Comparison of ENCODE assay signal across 2 cellular contexts in the genomic region with DNA sequence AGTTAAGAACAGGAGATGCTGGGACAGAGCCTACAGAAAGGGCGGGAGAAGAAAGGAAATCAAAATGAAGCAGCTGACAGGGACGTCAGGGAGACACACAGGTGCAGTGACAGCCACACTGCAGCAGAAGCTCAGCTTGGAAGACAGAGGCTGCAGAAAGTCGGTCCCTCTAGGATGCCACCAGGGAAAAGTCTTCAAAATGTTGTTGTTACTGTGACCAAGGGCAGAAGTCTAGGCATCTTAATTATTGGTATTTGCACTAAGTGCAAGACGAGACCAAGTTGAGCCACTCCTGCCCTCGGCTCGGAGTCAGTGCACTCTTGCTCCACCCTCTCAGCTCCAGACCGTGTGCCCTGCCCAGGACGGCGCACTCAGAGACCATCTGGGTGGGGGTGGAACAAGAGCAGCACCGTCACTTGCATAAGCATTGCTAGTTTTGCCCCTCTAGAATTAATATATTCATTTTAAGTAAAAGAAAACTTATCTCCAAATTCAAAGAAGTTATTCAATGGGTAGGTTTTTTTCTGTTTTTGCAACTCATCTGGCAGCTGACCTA.
TF ChIP-seq lines count a peak whose summit lies in the region.

No MANE protein-coding gene starts in this region.

TF ChIP-seq in HepG2, 621 proteins besides CTCF, POLR2A, EP300 and RAD21:
- TF ChIP-seq, protein P1, sequence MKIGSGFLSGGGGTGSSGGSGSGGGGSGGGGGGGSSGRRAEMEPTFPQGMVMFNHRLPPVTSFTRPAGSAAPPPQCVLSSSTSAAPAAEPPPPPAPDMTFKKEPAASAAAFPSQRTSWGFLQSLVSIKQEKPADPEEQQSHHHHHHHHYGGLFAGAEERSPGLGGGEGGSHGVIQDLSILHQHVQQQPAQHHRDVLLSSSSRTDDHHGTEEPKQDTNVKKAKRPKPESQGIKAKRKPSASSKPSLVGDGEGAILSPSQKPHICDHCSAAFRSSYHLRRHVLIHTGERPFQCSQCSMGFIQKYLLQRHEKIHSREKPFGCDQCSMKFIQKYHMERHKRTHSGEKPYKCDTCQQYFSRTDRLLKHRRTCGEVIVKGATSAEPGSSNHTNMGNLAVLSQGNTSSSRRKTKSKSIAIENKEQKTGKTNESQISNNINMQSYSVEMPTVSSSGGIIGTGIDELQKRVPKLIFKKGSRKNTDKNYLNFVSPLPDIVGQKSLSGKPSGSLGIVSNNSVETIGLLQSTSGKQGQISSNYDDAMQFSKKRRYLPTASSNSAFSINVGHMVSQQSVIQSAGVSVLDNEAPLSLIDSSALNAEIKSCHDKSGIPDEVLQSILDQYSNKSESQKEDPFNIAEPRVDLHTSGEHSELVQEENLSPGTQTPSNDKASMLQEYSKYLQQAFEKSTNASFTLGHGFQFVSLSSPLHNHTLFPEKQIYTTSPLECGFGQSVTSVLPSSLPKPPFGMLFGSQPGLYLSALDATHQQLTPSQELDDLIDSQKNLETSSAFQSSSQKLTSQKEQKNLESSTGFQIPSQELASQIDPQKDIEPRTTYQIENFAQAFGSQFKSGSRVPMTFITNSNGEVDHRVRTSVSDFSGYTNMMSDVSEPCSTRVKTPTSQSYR (CRISPR knock-in tag; IDR thresholded peaks at IDR 0.05; ENCODE audit: borderline replicate concordance), result peak; percentile 41; the same call in 1 of the 2 replicates
- TF ChIP-seq MEIS2 (CRISPR knock-in tag; IDR thresholded peaks at IDR 0.05) (no peak), HMG20A (CRISPR knock-in tag; IDR thresholded peaks at IDR 0.05; ENCODE audit: borderline replicate concordance) (0 out of 2 replicates have a peak, but pooled peaks have one; percentile 2), HES4 (CRISPR knock-in tag; IDR thresholded peaks at IDR 0.05; ENCODE audit: borderline replicate concordance) (no peak)

TF ChIP-seq in GM12878, 131 proteins besides CTCF, POLR2A, EP300 and RAD21:
- TF ChIP-seq, protein P2, sequence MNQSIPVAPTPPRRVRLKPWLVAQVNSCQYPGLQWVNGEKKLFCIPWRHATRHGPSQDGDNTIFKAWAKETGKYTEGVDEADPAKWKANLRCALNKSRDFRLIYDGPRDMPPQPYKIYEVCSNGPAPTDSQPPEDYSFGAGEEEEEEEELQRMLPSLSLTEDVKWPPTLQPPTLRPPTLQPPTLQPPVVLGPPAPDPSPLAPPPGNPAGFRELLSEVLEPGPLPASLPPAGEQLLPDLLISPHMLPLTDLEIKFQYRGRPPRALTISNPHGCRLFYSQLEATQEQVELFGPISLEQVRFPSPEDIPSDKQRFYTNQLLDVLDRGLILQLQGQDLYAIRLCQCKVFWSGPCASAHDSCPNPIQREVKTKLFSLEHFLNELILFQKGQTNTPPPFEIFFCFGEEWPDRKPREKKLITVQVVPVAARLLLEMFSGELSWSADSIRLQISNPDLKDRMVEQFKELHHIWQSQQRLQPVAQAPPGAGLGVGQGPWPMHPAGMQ (IDR thresholded peaks at IDR 0.05; ENCODE audit: borderline replicate concordance), result no peak
- TF ChIP-seq ZNF217 (IDR thresholded peaks at IDR 0.05) (no peak), ZNF24 (IDR thresholded peaks at IDR 0.05) (no peak), BMI1 (IDR thresholded peaks at IDR 0.05; ENCODE audit: borderline replicate concordance) (no peak), SMARCA5 (IDR thresholded peaks at IDR 0.05) (no peak)
- TF ChIP-seq, protein P3, sequence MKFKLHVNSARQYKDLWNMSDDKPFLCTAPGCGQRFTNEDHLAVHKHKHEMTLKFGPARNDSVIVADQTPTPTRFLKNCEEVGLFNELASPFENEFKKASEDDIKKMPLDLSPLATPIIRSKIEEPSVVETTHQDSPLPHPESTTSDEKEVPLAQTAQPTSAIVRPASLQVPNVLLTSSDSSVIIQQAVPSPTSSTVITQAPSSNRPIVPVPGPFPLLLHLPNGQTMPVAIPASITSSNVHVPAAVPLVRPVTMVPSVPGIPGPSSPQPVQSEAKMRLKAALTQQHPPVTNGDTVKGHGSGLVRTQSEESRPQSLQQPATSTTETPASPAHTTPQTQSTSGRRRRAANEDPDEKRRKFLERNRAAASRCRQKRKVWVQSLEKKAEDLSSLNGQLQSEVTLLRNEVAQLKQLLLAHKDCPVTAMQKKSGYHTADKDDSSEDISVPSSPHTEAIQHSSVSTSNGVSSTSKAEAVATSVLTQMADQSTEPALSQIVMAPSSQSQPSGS (IDR thresholded peaks at IDR 0.05; ENCODE audit: low read length), result no peak
- TF ChIP-seq, protein P4, sequence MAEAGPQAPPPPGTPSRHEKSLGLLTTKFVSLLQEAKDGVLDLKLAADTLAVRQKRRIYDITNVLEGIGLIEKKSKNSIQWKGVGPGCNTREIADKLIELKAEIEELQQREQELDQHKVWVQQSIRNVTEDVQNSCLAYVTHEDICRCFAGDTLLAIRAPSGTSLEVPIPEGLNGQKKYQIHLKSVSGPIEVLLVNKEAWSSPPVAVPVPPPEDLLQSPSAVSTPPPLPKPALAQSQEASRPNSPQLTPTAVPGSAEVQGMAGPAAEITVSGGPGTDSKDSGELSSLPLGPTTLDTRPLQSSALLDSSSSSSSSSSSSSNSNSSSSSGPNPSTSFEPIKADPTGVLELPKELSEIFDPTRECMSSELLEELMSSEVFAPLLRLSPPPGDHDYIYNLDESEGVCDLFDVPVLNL (IDR thresholded peaks at IDR 0.05; ENCODE audit: low read depth, low read length), result no peak
TF ChIP-seq in GM12878: peak in this region for 0.
